10 cellular contexts compared by ENCODE assay signal in genomic region chr1:24910751-24911650, GRCh38. TPM values are rescaled to one million over a fixed set of nuclear protein-coding genes. Genes with fewer than 3 reads are reported as not detected.
A peak's percentile ranks its signal among the peaks of the same experiment; 100 is the strongest.
DNase-seq lines count a peak whose midpoint lies in the region; ATAC-seq and TF ChIP-seq lines count a peak whose summit lies in the region.
"Had no signal": no experiment of that assay in that cellular context is flagged by ENCODE, and none has a peak within 500 bp of the region (broad histone marks: within the 10 kb centered on the region; RNA-seq: fewer than 3 reads in every experiment).

No MANE protein-coding gene starts in this region.

- peak in 1 of 2 donors; percentile 39 for TF ChIP-seq POLR2A in vagina (IDR thresholded peaks at IDR 0.05)

- intact Hi-C loops in vagina (cut with DNase I), result no loop called here

- ATAC-seq in HG03571 (IDR thresholded peaks at IDR 0.05; ENCODE audit: unreplicated experiment), result no peak

- H3K27me3 ChIP-seq in vagina, result no peaks in the 10 kb centered on the region

- H3K4me3 ChIP-seq in mesodermal cell (ENCODE audit: extremely low read depth, insufficient read depth, low read length, poor library complexity, severe bottlenecking), result no peak overlapping the region
- no peak overlapping the region for H3K4me3 ChIP-seq in vagina

- TF ChIP-seq CTCF in vagina (IDR thresholded peaks at IDR 0.05), result no peak

- H3K4me1 ChIP-seq in mesodermal cell (ENCODE audit: control insufficient read depth, insufficient read depth, low read length, poor library complexity, severe bottlenecking), result peaks cover 18% of the 10 kb centered on the region
- H3K4me1 ChIP-seq in vagina, result no peaks in the 10 kb centered on the region
- H3K4me1 ChIP-seq: parathyroid adenoma had no signal

- peak; percentile 60 for DNase-seq in stimulated activated CD4-positive, alpha-beta T cell treated with anti-CD3 and anti-CD28 coated beads, Interleukin-15, amount 100 ng/mL, for 24 hours
- DNase-seq in stimulated activated CD4-positive, alpha-beta T cell treated with anti-CD3 and anti-CD28 coated beads, Interleukin-12 subunit alpha, Interleukin-12 subunit beta, amount 100 ng/mL, for 4 hours, result no peak
- DNase-seq in activated effector memory CD4-positive, alpha-beta T cell treated with anti-CD3 and anti-CD28 coated beads, Interleukin-2, amount 50 U/mL, for 16 hours, result peak; percentile 87
- DNase-seq in vagina (ENCODE audit: extremely low spot score in 2 of 2) (no peak), putamen (ENCODE audit: low spot score) (no peak), NCI-H2081 (lab: John Stamatoyannopoulos, UW) (no peak)

- H3K27ac ChIP-seq in mesodermal cell (ENCODE audit: low read depth, low read length, severe bottlenecking) (peak overlapping the region; percentile 5), vagina (peak overlapping the region; percentile 48)
- H3K27ac ChIP-seq: parathyroid adenoma had no signal

- 91 to 92% methylated on average over 16 to 19 of the region's 20 CpGs for WGBS in mesodermal cell (ENCODE audit: insufficient coverage in 2 of 2), 2 experiments

- H3K36me3 ChIP-seq in mesodermal cell (ENCODE audit: control insufficient read depth, insufficient read depth, low read length) (peaks cover 7% of the 10 kb centered on the region), vagina (no peaks in the 10 kb centered on the region)

- H3K9me3 ChIP-seq in mesodermal cell (ENCODE audit: control insufficient read depth, low read length) (no peaks in the 10 kb centered on the region), vagina (no peaks in the 10 kb centered on the region)

RNA-seq across cellular contexts. Expression of gene RUNX3, which starts 19.1 kb away (rescaled TPM):
- polyA plus RNA-seq in mesodermal cell (2013, experiment 1 of 2), result 4.4 TPM
- 2.8 TPM for polyA plus RNA-seq in mesodermal cell (2013, experiment 2 of 2)
- total RNA-seq in vagina, result 4.2 TPM
- polyA plus RNA-seq: AG04450 had no signal

Comparison
In these comparisons a context has a peak if more than half of its experiments do, and no peak if none do; other contexts are left out.
1. DNase-seq: peak in stimulated activated CD4-positive, alpha-beta T cell treated with anti-CD3 and anti-CD28 coated beads, Interleukin-15, amount 100 ng/mL, for 24 hours (single experiment) and activated effector memory CD4-positive, alpha-beta T cell treated with anti-CD3 and anti-CD28 coated beads, Interleukin-2, amount 50 U/mL, for 16 hours (single experiment); none in stimulated activated CD4-positive, alpha-beta T cell treated with anti-CD3 and anti-CD28 coated beads, Interleukin-12 subunit alpha, Interleukin-12 subunit beta, amount 100 ng/mL, for 4 hours (single experiment), vagina (0 of 2), putamen (single experiment) and NCI-H2081 (0 of 2).